In genomic region chr12:131862600-131862993, GRCh38 we compare ENCODE assay signal across 1 cellular context.
TF ChIP-seq lines count a peak whose summit lies in the region.

No MANE protein-coding gene starts in this region.

TF ChIP-seq in HepG2, 621 proteins besides CTCF, POLR2A, EP300 and RAD21 (continues in another document):
- TF ChIP-seq TFAP4 (IDR thresholded peaks at IDR 0.05; ENCODE audit: borderline replicate concordance, low read depth): peak; percentile 37; the same call in 1 of the 2 replicates
- peak; percentile 4; the same call in 1 of the 2 replicates for TF ChIP-seq ARID4A (CRISPR knock-in tag; IDR thresholded peaks at IDR 0.05; ENCODE audit: borderline replicate concordance)
- TF ChIP-seq ZNF207 (IDR thresholded peaks at IDR 0.05; ENCODE audit: borderline replicate concordance): no peak
- 0 out of 2 replicates have a peak, but pooled peaks have one; percentile 16 for TF ChIP-seq WIZ (CRISPR knock-in tag; IDR thresholded peaks at IDR 0.05)
- no peak for TF ChIP-seq GFI1 (CRISPR knock-in tag; IDR thresholded peaks at IDR 0.05; ENCODE audit: borderline replicate concordance)
- no peak for TF ChIP-seq SRSF9 (IDR thresholded peaks at IDR 0.05; ENCODE audit: borderline replicate concordance, insufficient read depth, low read depth, low read length, poor library complexity, severe bottlenecking)
- TF ChIP-seq LRRFIP1 (CRISPR knock-in tag; conservative IDR thresholded peaks at IDR 0.05): no peak
- no peak for TF ChIP-seq MAZ (IDR thresholded peaks at IDR 0.05; ENCODE audit: borderline replicate concordance, low read depth, low read length)
- 0 out of 2 replicates have a peak, but pooled peaks have one; percentile 27 for TF ChIP-seq MAZ (CRISPR knock-in tag; IDR thresholded peaks at IDR 0.05; ENCODE audit: low read depth)
- 0 out of 2 replicates have a peak, but pooled peaks have one; percentile 17 for TF ChIP-seq MTF2 (CRISPR knock-in tag; IDR thresholded peaks at IDR 0.05; ENCODE audit: borderline replicate concordance)
- TF ChIP-seq NFE2L1 (CRISPR knock-in tag; IDR thresholded peaks at IDR 0.05; ENCODE audit: borderline replicate concordance): no peak
- no peak for TF ChIP-seq SNAI1 (CRISPR knock-in tag; IDR thresholded peaks at IDR 0.05; ENCODE audit: borderline replicate concordance)
- TF ChIP-seq HMGXB4 (CRISPR knock-in tag; IDR thresholded peaks at IDR 0.05; ENCODE audit: borderline replicate concordance in 1 of 2, low read depth in 1 of 2): no peak
- 0 out of 2 replicates have a peak, but pooled peaks have one; percentile 46 for TF ChIP-seq ZSCAN31 (CRISPR knock-in tag; IDR thresholded peaks at IDR 0.05; ENCODE audit: low read depth)
- TF ChIP-seq ZNF879 (CRISPR knock-in tag; IDR thresholded peaks at IDR 0.05): no peak
- TF ChIP-seq HNRNPLL (IDR thresholded peaks at IDR 0.05; ENCODE audit: low read depth, low read length, poor library complexity, severe bottlenecking): peak; percentile 69
- no peak for TF ChIP-seq SALL1 (CRISPR knock-in tag; IDR thresholded peaks at IDR 0.05)
- TF ChIP-seq ZBTB2 (CRISPR knock-in tag; IDR thresholded peaks at IDR 0.05; ENCODE audit: low read depth): no peak
- TF ChIP-seq ISX (CRISPR knock-in tag; conservative IDR thresholded peaks at IDR 0.05): no peak
- no peak for TF ChIP-seq CBX2 (IDR thresholded peaks at IDR 0.05; ENCODE audit: low read depth, low read length)
- no peak for TF ChIP-seq CBX2 (CRISPR knock-in tag; IDR thresholded peaks at IDR 0.05; ENCODE audit: low read depth)
- TF ChIP-seq BCLAF1 (IDR thresholded peaks at IDR 0.05): no peak
- TF ChIP-seq ZFY (CRISPR knock-in tag; IDR thresholded peaks at IDR 0.05): peak; percentile 2; the same call in 1 of the 2 replicates
- TF ChIP-seq SAP130 (CRISPR knock-in tag; IDR thresholded peaks at IDR 0.05; ENCODE audit: low read depth): no peak
- TF ChIP-seq ZNF326 (CRISPR knock-in tag; IDR thresholded peaks at IDR 0.05; ENCODE audit: borderline replicate concordance): no peak
- no peak for TF ChIP-seq IRX3 (CRISPR knock-in tag; IDR thresholded peaks at IDR 0.05; ENCODE audit: borderline replicate concordance, low read depth)
- 0 out of 2 replicates have a peak, but pooled peaks have one; percentile 17 for TF ChIP-seq ZNF451 (CRISPR knock-in tag; IDR thresholded peaks at IDR 0.05)
- no peak for TF ChIP-seq MTF1 (CRISPR knock-in tag; IDR thresholded peaks at IDR 0.05)
- TF ChIP-seq RFX5 (IDR thresholded peaks at IDR 0.05; ENCODE audit: low read depth, low read length): no peak
- 0 out of 2 replicates have a peak, but pooled peaks have one; percentile 1 for TF ChIP-seq UBTF (CRISPR knock-in tag; IDR thresholded peaks at IDR 0.05)
- no peak for TF ChIP-seq ZNF564 (CRISPR knock-in tag; IDR thresholded peaks at IDR 0.05)
- TF ChIP-seq E2F2 (CRISPR knock-in tag; IDR thresholded peaks at IDR 0.05; ENCODE audit: borderline replicate concordance): no peak
- TF ChIP-seq HNF4G (IDR thresholded peaks at IDR 0.05; ENCODE audit: borderline replicate concordance, low read depth, low read length): no peak
- TF ChIP-seq HNF4G (CRISPR knock-in tag; IDR thresholded peaks at IDR 0.05; ENCODE audit: borderline replicate concordance, low read depth): no peak
- TF ChIP-seq CHD2 (IDR thresholded peaks at IDR 0.05; ENCODE audit: low read depth, low read length): no peak
- TF ChIP-seq BATF2 (CRISPR knock-in tag; IDR thresholded peaks at IDR 0.05): no peak
- TF ChIP-seq MAX (IDR thresholded peaks at IDR 0.05): 0 out of 2 replicates have a peak, but pooled peaks have one; percentile 0
- TF ChIP-seq ZMYM2 (CRISPR knock-in tag; IDR thresholded peaks at IDR 0.05): no peak
- TF ChIP-seq ZBTB7A (CRISPR knock-in tag; IDR thresholded peaks at IDR 0.05): no peak
- TF ChIP-seq NFATC3 (CRISPR knock-in tag; IDR thresholded peaks at IDR 0.05): no peak
- TF ChIP-seq IKZF4 (CRISPR knock-in tag; IDR thresholded peaks at IDR 0.05; ENCODE audit: borderline replicate concordance, low read depth, not compliant biosample characterization): no peak
- no peak for TF ChIP-seq ZNF232 (CRISPR knock-in tag; IDR thresholded peaks at IDR 0.05; ENCODE audit: borderline replicate concordance)
- TF ChIP-seq NR2F2 (IDR thresholded peaks at IDR 0.05; ENCODE audit: borderline replicate concordance, low read depth): no peak
- TF ChIP-seq ZNF567 (CRISPR knock-in tag; IDR thresholded peaks at IDR 0.05; ENCODE audit: borderline replicate concordance): 0 out of 2 replicates have a peak, but pooled peaks have one; percentile 66
- TF ChIP-seq ZNF619 (CRISPR knock-in tag; IDR thresholded peaks at IDR 0.05): peak; percentile 31; the same call in 1 of the 2 replicates
- no peak for TF ChIP-seq MIXL1 (CRISPR knock-in tag; IDR thresholded peaks at IDR 0.05)
